Comparison of ENCODE assay signal across 9 cellular contexts in the genomic region with DNA sequence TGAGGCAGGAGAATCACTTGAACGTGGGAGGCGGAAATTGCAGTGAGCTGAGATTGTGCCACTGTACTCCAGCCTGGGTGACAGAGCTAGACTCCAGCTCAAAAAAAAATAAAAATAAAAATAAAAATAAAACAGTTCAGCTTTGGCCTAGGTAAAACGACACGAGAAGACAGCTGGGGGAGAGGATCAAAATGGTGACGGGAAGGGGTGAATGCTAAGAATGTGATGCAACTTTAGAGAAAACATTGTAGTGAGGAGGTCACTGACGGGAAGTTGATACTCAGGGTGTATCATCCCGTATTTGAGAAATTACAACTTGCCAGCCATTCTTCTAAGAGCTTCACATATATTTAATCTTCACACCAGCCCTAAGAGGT. TPM values are rescaled to one million over a fixed set of nuclear protein-coding genes. Genes with fewer than 3 reads are reported as not detected.
DNase-seq lines count a peak whose midpoint lies in the region; ATAC-seq and TF ChIP-seq lines count a peak whose summit lies in the region.
"Had no signal": no experiment of that assay in that cellular context is flagged by ENCODE, and none has a peak within 500 bp of the region (broad histone marks: within the 10 kb centered on the region; RNA-seq: fewer than 3 reads in every experiment).

No MANE protein-coding gene starts in this region.

- WGBS in liver = 80% methylated on average over 7 of the region's 7 CpGs

- peak; percentile 13 to 18 for ATAC-seq in activated T-cell treated with anti-CD3 and anti-CD28 coated beads, Interleukin-2, amount 50 U/mL, for 72 hours (replicated peaks in 1 of 2)

- H3K27ac Mint-ChIP-seq in activated T-cell treated with anti-CD3 and anti-CD28 coated beads, Interleukin-2, amount 50 U/mL, for 72 hours = peak overlapping the region; percentile 100
- peak overlapping the region; percentile 82 for H3K27ac Mint-ChIP-seq in type B pancreatic cell

- H3K27me3 ChIP-seq in adipocyte (replicated peaks; ENCODE audit: control insufficient read depth, insufficient read depth, low read length) (no peaks in the 10 kb centered on the region), liver (ENCODE audit: control insufficient read depth in 4 of 4, insufficient read depth in 4 of 4, low read length in 3 of 4) (no peaks in the 10 kb centered on the region)

- H3K4me3 Mint-ChIP-seq in activated T-cell treated with anti-CD3 and anti-CD28 coated beads, Interleukin-2, amount 50 U/mL, for 72 hours = peak overlapping the region; percentile 88 to 93
- H3K4me3 Mint-ChIP-seq in type B pancreatic cell = peak overlapping the region; percentile 90

- H3K36me3 ChIP-seq in adipocyte (ENCODE audit: control insufficient read depth, insufficient read depth, low read length, severe bottlenecking) (peaks cover 54% of the 10 kb centered on the region), liver (ENCODE audit: control insufficient read depth in 4 of 4, insufficient read depth in 3 of 4, low read depth in 1 of 4, low read length in 3 of 4) (peaks cover 12 to 31% (median 22%) of the 10 kb centered on the region in 4 donors)

- H3K4me1 ChIP-seq in adipocyte (ENCODE audit: control insufficient read depth, insufficient read depth, low read length) (peaks cover 22% of the 10 kb centered on the region), liver (ENCODE audit: control insufficient read depth in 4 of 4, insufficient read depth in 4 of 4, low read length in 3 of 4) (peaks cover 0 to 15% (median 10%) of the 10 kb centered on the region in 4 donors)

- peak overlapping the region in 1 of 2 donors; percentile 82 for H3K27ac ChIP-seq in liver (ENCODE audit: low read depth in 1 of 2, low read length in 2 of 2)

- H3K27me3 Mint-ChIP-seq in activated T-cell treated with anti-CD3 and anti-CD28 coated beads, Interleukin-2, amount 50 U/mL, for 72 hours (ENCODE audit: low read depth) = no peaks in the 10 kb centered on the region
- no peaks in the 10 kb centered on the region for H3K27me3 Mint-ChIP-seq in type B pancreatic cell

- DNase-seq in activated T-cell treated with anti-CD3 and anti-CD28 coated beads, Interleukin-2, amount 50 U/mL, for 72 hours = peak in 1 of 2 donors; percentile 37
- DNase-seq in activated T-cell treated with anti-CD3 and anti-CD28 coated beads for 4 hours (no peak), adipocyte (ENCODE audit: low read depth) (no peak), type B pancreatic cell (ENCODE audit: extremely low spot score, unreplicated experiment) (no peak), NCI-H2029 treated with DMSO at 0.1 percent for 48 hours (lab: John Stamatoyannopoulos, UW) (no peak), inferior parietal cortex (ENCODE audit: extremely low spot score) (no peak), NCI-H1105 (lab: John Stamatoyannopoulos, UW) (no peak)
- DNase-seq: NCI-H2081 treated with DMSO at 0.1 percent for 48 hours had no signal

- no peaks in the 10 kb centered on the region for H3K9me3 ChIP-seq in adipocyte (ENCODE audit: control insufficient read depth, low read length)
- H3K9me3 ChIP-seq in liver (ENCODE audit: control insufficient read depth in 4 of 4, low read length in 3 of 4) = no peaks in the 10 kb centered on the region

- no peaks in the 10 kb centered on the region for H3K9me3 Mint-ChIP-seq in activated T-cell treated with anti-CD3 and anti-CD28 coated beads, Interleukin-2, amount 50 U/mL, for 72 hours
- H3K9me3 Mint-ChIP-seq in type B pancreatic cell = no peaks in the 10 kb centered on the region

- H3K9ac ChIP-seq in adipocyte (ENCODE audit: low read length) = peak overlapping the region; percentile 92
- H3K9ac ChIP-seq in liver (ENCODE audit: low read depth in 1 of 2, low read length in 2 of 2) = no peak overlapping the region

- H3K36me3 Mint-ChIP-seq in activated T-cell treated with anti-CD3 and anti-CD28 coated beads, Interleukin-2, amount 50 U/mL, for 72 hours (ENCODE audit: insufficient read depth in 2 of 2) = peaks cover 25 to 41% of the 10 kb centered on the region in 2 donors
- peaks cover 23% of the 10 kb centered on the region for H3K36me3 Mint-ChIP-seq in type B pancreatic cell

- peaks cover 59% of the 10 kb centered on the region for H3K4me1 Mint-ChIP-seq in activated T-cell treated with anti-CD3 and anti-CD28 coated beads, Interleukin-2, amount 50 U/mL, for 72 hours (ENCODE audit: low read depth)
- peaks cover 21% of the 10 kb centered on the region for H3K4me1 Mint-ChIP-seq in type B pancreatic cell (ENCODE audit: unreplicated experiment)

- H3K4me3 ChIP-seq in adipocyte (ENCODE audit: low read length) (peak overlapping the region; percentile 88), liver (ENCODE audit: low read depth in 1 of 3, low read length in 3 of 3) (peak overlapping the region in 2 of 3 donors; percentile 79 to 89)

- TF ChIP-seq RAD21 in liver (IDR thresholded peaks at IDR 0.05) = no peak

- TF ChIP-seq CTCF in liver (IDR thresholded peaks at IDR 0.05; ENCODE audit: low read depth, low read length, missing input control) (no peak), type B pancreatic cell (conservative IDR thresholded peaks at IDR 0.05) (no peak)

TF ChIP-seq in liver, 16 proteins besides CTCF, POLR2A, EP300 and RAD21:
- no peak for TF ChIP-seq HNF4G (IDR thresholded peaks at IDR 0.05)
- TF ChIP-seq HNF4A (conservative IDR thresholded peaks at IDR 0.05) = no peak
- TF ChIP-seq JUND (IDR thresholded peaks at IDR 0.05) = no peak
- no peak for TF ChIP-seq SP1 (IDR thresholded peaks at IDR 0.05)
- no peak for TF ChIP-seq TAF1 (conservative IDR thresholded peaks at IDR 0.05)
- TF ChIP-seq FOXA2 (IDR thresholded peaks at IDR 0.05) = no peak
- TF ChIP-seq YY1 (IDR thresholded peaks at IDR 0.05) = no peak

RNA-seq across cellular contexts. Expression of gene NDST2, which starts 1.1 kb away (rescaled TPM):
- total RNA-seq in activated T-cell treated with anti-CD3 and anti-CD28 coated beads, Interleukin-2, amount 50 U/mL, for 72 hours = 100 to 1,000 TPM; 120 to 127 TPM
- total RNA-seq in liver (10 to 100 TPM; 11.4 to 14.0 TPM), type B pancreatic cell (ENCODE audit: low replicate concordance) (27.1 and 33.5 TPM in 2 replicates)
- 1 to 10 TPM; 6.5 to 7.6 TPM for polyA plus RNA-seq in liver

RNA-seq across cellular contexts. Expression of gene ZSWIM8, which starts 24.9 kb away (rescaled TPM):
- 10 to 100 TPM; 72.0 to 81.3 TPM for total RNA-seq in activated T-cell treated with anti-CD3 and anti-CD28 coated beads, Interleukin-2, amount 50 U/mL, for 72 hours
- total RNA-seq in liver = 10 to 100 TPM; 35.3 to 66.2 TPM
- polyA plus RNA-seq in liver = 10 to 100 TPM; 33.3 to 53.4 TPM
- 131 and 139 TPM in 2 replicates for total RNA-seq in type B pancreatic cell (ENCODE audit: low replicate concordance)

RNA-seq across cellular contexts. Expression of gene CHCHD1, which starts 28.5 kb away (rescaled TPM):
- 10 to 100 TPM; 22.5 to 23.5 TPM for total RNA-seq in activated T-cell treated with anti-CD3 and anti-CD28 coated beads, Interleukin-2, amount 50 U/mL, for 72 hours
- total RNA-seq in liver (10 to 100 TPM in 1 of 2 donors, 1 to 10 TPM in 1; 7.6 to 13.7 TPM), type B pancreatic cell (ENCODE audit: low replicate concordance) (32.6 and 37.1 TPM in 2 replicates)
- 10 to 100 TPM; 32.5 to 47.4 TPM for polyA plus RNA-seq in liver
